Comparison of ENCODE assay signal across 23 cellular contexts in the genomic region with DNA sequence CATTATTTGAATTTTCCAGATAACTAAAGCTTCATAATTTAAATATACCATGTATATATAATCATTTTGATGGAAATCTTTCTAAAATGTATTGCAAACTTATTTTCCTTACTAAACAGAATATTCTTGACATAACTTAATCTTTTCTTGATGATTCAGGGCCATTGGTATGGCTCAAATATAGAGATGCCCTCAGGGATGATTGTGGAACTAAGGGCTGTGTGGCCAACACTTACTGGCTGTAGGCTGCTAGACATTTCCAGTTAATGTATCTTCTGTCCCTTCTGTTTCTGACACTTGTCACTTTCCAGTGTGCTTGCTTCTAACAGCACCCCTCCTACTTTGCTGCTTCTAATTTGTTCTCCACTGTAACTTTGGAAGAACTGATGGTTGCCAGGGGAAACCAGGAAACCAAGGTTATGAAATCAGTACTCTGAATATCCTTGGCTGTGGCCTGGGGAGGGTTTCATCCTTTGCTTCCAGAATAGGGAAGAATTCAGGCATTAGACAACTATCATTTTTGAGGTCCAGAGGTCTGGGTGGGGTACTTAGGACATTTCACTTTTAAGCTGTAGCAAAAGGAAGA.
DNase-seq lines count a peak whose midpoint lies in the region; ATAC-seq and TF ChIP-seq lines count a peak whose summit lies in the region.
"Had no signal": no experiment of that assay in that cellular context is flagged by ENCODE, and none has a peak within 500 bp of the region (broad histone marks: within the 10 kb centered on the region; RNA-seq: fewer than 3 reads in every experiment).

No MANE protein-coding gene starts in this region.

- H3K4me3 ChIP-seq in GM23248 (no peak overlapping the region), body of pancreas (no peak overlapping the region), left ventricle myocardium inferior (no peak overlapping the region)
- H3K4me3 ChIP-seq: lung, SJCRH30 had no signal

- no peaks in the 10 kb centered on the region for H4K20me1 ChIP-seq in GM23248 (ENCODE audit: insufficient read depth)

- peaks cover 21% of the 10 kb centered on the region for H3K4me1 ChIP-seq in GM23248 (ENCODE audit: insufficient read depth)
- peaks cover 9% of the 10 kb centered on the region for H3K4me1 ChIP-seq in foreskin keratinocyte
- no peaks in the 10 kb centered on the region for H3K4me1 ChIP-seq in body of pancreas
- no peaks in the 10 kb centered on the region for H3K4me1 ChIP-seq in left ventricle myocardium inferior
- H3K4me1 ChIP-seq: SJCRH30 had no signal

- peak; percentile 93 for ATAC-seq in foreskin keratinocyte
- no peak for ATAC-seq in body of pancreas
- ATAC-seq: HCT116 had no signal

- H2AFZ ChIP-seq in GM23248 = no peak overlapping the region

- in situ Hi-C loops in GM23248 (cut with MboI) = no loop called here

- no peak overlapping the region for H3K27ac Mint-ChIP-seq in CD14-positive monocyte
- H3K27ac Mint-ChIP-seq: activated B cell treated with CpG ODN at 0.5 μM for 24 hours; activated CD4-positive, alpha-beta memory T cell treated with anti-CD3 and anti-CD28 coated beads, Interleukin-2, amount 10 ng/mL, durations not matched to agents 7 days and 5 days; activated naive CD4-positive, alpha-beta T cell treated with anti-CD3 and anti-CD28 coated beads, Interleukin-2, amount 50 U/mL, for 24 hours; naive B cell had no signal

- no peaks in the 10 kb centered on the region for H3K4me1 Mint-ChIP-seq in CD14-positive monocyte
- H3K4me1 Mint-ChIP-seq: activated B cell treated with CpG ODN at 0.5 μM for 24 hours; activated CD4-positive, alpha-beta memory T cell treated with anti-CD3 and anti-CD28 coated beads, Interleukin-2, amount 10 ng/mL, durations not matched to agents 7 days and 5 days; activated naive CD4-positive, alpha-beta T cell treated with anti-CD3 and anti-CD28 coated beads, Interleukin-2, amount 50 U/mL, for 24 hours; naive B cell had no signal

- intact Hi-C loops in CD14-positive monocyte (cut with micrococcal nuclease) = no loop called here
- intact Hi-C loops in body of pancreas (cut with DNase I) = no loop called here
- intact Hi-C loops in left ventricle myocardium inferior (cut with micrococcal nuclease) = no loop called here

- H3K27me3 Mint-ChIP-seq in CD14-positive monocyte (ENCODE audit: low read depth in 3 of 3) = peaks cover 0 to 3% (median 1%) of the 10 kb centered on the region in 3 donors
- H3K27me3 Mint-ChIP-seq: activated B cell treated with CpG ODN at 0.5 μM for 24 hours; activated CD4-positive, alpha-beta memory T cell treated with anti-CD3 and anti-CD28 coated beads, Interleukin-2, amount 10 ng/mL, durations not matched to agents 7 days and 5 days had no signal

- peak overlapping the region; percentile 50 for H3K27ac ChIP-seq in GM23248
- H3K27ac ChIP-seq in foreskin keratinocyte = no peak overlapping the region
- no peak overlapping the region for H3K27ac ChIP-seq in body of pancreas
- H3K27ac ChIP-seq in left ventricle myocardium inferior (replicated peaks) = no peak overlapping the region
- H3K27ac ChIP-seq: brain microvascular endothelial cell, C4-2B, epithelial cell of prostate, HL-60, SJCRH30 had no signal

- H3K9me3 ChIP-seq in GM23248 (ENCODE audit: low read depth) (no peaks in the 10 kb centered on the region), body of pancreas (peaks cover 0 to 9% (median 0%) of the 10 kb centered on the region in 3 donors), left ventricle myocardium inferior (replicated peaks) (peaks cover 21% of the 10 kb centered on the region)
- H3K9me3 ChIP-seq: SJCRH30 had no signal

- H3K9ac ChIP-seq in GM23248 = no peak overlapping the region

- no peaks in the 10 kb centered on the region for H3K79me2 ChIP-seq in GM23248 (ENCODE audit: insufficient read depth)

- no peaks in the 10 kb centered on the region for H3K36me3 Mint-ChIP-seq in CD14-positive monocyte
- H3K36me3 Mint-ChIP-seq: activated naive CD4-positive, alpha-beta T cell treated with anti-CD3 and anti-CD28 coated beads, Interleukin-2, amount 50 U/mL, for 24 hours had no signal

- no peak for TF ChIP-seq POLR2A in body of pancreas (IDR thresholded peaks at IDR 0.05)

- H3K9me3 Mint-ChIP-seq in CD14-positive monocyte = peaks cover 3 to 10% (median 6%) of the 10 kb centered on the region in 7 donors

- no peaks in the 10 kb centered on the region for H3K27me3 ChIP-seq in GM23248 (replicated peaks; ENCODE audit: insufficient read depth)
- no peaks in the 10 kb centered on the region for H3K27me3 ChIP-seq in foreskin keratinocyte
- H3K27me3 ChIP-seq in body of pancreas = no peaks in the 10 kb centered on the region
- H3K27me3 ChIP-seq in left ventricle myocardium inferior (ENCODE audit: low read depth) = no peaks in the 10 kb centered on the region
- H3K27me3 ChIP-seq: brain microvascular endothelial cell, SJCRH30 had no signal

- no peaks in the 10 kb centered on the region for H3K9me2 ChIP-seq in GM23248 (ENCODE audit: insufficient read depth)

- no peak overlapping the region for H3K4me3 Mint-ChIP-seq in CD14-positive monocyte
- H3K4me3 Mint-ChIP-seq: activated B cell treated with CpG ODN at 0.5 μM for 24 hours; activated CD4-positive, alpha-beta memory T cell treated with anti-CD3 and anti-CD28 coated beads, Interleukin-2, amount 10 ng/mL, durations not matched to agents 7 days and 5 days; activated naive CD4-positive, alpha-beta T cell treated with anti-CD3 and anti-CD28 coated beads, Interleukin-2, amount 50 U/mL, for 24 hours; naive B cell had no signal

- H3K36me3 ChIP-seq in GM23248 (ENCODE audit: low read depth) (no peaks in the 10 kb centered on the region), body of pancreas (replicated peaks in 1 of 2; ENCODE audit: insufficient read depth in 1 of 2, low read depth in 2 of 2) (no peaks in the 10 kb centered on the region), left ventricle myocardium inferior (no peaks in the 10 kb centered on the region)
- H3K36me3 ChIP-seq: brain microvascular endothelial cell, SJCRH30 had no signal

- H3K4me2 ChIP-seq in GM23248 (ENCODE audit: unreplicated experiment) = peak overlapping the region; percentile 71

- peaks cover 10% of the 10 kb centered on the region; the same call in 1 of the 2 replicates for H3F3A ChIP-seq in GM23248 (ENCODE audit: insufficient read depth)

- TF ChIP-seq CTCF in foreskin keratinocyte (conservative IDR thresholded peaks at IDR 0.05) (no peak), CD14-positive monocyte (IDR thresholded peaks at IDR 0.05) (no peak), body of pancreas (IDR thresholded peaks at IDR 0.05) (no peak), left ventricle myocardium inferior (IDR thresholded peaks at IDR 0.05; ENCODE audit: borderline replicate concordance) (no peak)

- DNase-seq in GM23248 (peak; percentile 80), amniotic stem cell (lab: John Stamatoyannopoulos, UW) (peak; percentile 49), foreskin keratinocyte (peak; percentile 30 to 77), CD14-positive monocyte (ENCODE audit: low spot score) (no peak), body of pancreas (no peak), SKM-1 (lab: John Stamatoyannopoulos, UW; ENCODE audit: unreplicated experiment) (no peak), left ventricle myocardium inferior (no peak)
- DNase-seq: activated B cell treated with CpG ODN at 0.5 μM for 24 hours; activated CD4-positive, alpha-beta memory T cell treated with anti-CD3 and anti-CD28 coated beads, Interleukin-2, amount 10 ng/mL, durations not matched to agents 7 days and 5 days; activated T-cell treated with anti-CD3 and anti-CD28 coated beads, Interleukin-2, amount 50 U/mL, for 1 hour; dermis blood vessel endothelial cell; KBM-7; naive B cell; NCI-H526 treated with DMSO at 0.1 percent for 48 hours; stimulated activated CD4-positive, alpha-beta T cell treated with anti-CD3 and anti-CD28 coated beads, Interleukin-4, amount 100 ng/mL, for 24 hours had no signal

Comparison
In these comparisons a context has a peak if more than half of its experiments do, and no peak if none do; other contexts are left out.
1. DNase-seq: peak in GM23248 (single experiment), amniotic stem cell (single experiment) and foreskin keratinocyte (2 of 2); none in CD14-positive monocyte (single experiment), body of pancreas (0 of 4), SKM-1 (single experiment) and left ventricle myocardium inferior (single experiment).